ENCODE assay signal across 34 cellular contexts in genomic region chr18:72329533-72329932, GRCh38.
"Had no signal": no experiment of that assay in that cellular context is flagged by ENCODE, and none has a peak within 500 bp of the region (broad histone marks: within the 10 kb centered on the region; RNA-seq: fewer than 3 reads in every experiment).

No MANE protein-coding gene starts in this region.

- H3K27me3 ChIP-seq: adrenal gland, ascending aorta, body of pancreas, brain microvascular endothelial cell, breast epithelium, cardiac muscle cell had no signal

- H3K4me3 ChIP-seq: adrenal gland, ascending aorta, body of pancreas, breast epithelium, cardiac muscle cell had no signal

- H3K9me3 ChIP-seq: adrenal gland, ascending aorta, body of pancreas, breast epithelium had no signal

- DNase-seq: activated effector memory CD4-positive, alpha-beta T cell treated with anti-CD3 and anti-CD28 coated beads, Interleukin-2, amount 50 U/mL, for 16 hours; activated effector memory CD4-positive, alpha-beta T cell treated with Interleukin-2 at 50 U/mL for 16 hours; activated gamma-delta T cell; activated gamma-delta T cell treated with Interleukin-2 at 50 U/mL for 16 hours; activated naive CD4-positive, alpha-beta T cell; activated naive CD4-positive, alpha-beta T cell treated with anti-CD3 and anti-CD28 coated beads for 36 hours; activated naive CD4-positive, alpha-beta T cell treated with anti-CD3 and anti-CD28 coated beads, Interleukin-2, amount 10 ng/mL, durations not matched to agents 7 days and 5 days; activated naive CD4-positive, alpha-beta T cell treated with anti-CD3 and anti-CD28 coated beads, Interleukin-2, amount 50 U/mL, for 16 hours; activated naive CD4-positive, alpha-beta T cell treated with Interleukin-2 at 50 U/mL for 16 hours; activated naive CD8-positive, alpha-beta T cell treated with anti-CD3 and anti-CD28 coated beads for 36 hours; activated naive CD8-positive, alpha-beta T cell treated with anti-CD3 and anti-CD28 coated beads, Interleukin-2, amount 10 ng/mL, durations not matched to agents 7 days and 5 days; activated naive CD8-positive, alpha-beta T cell treated with anti-CD3 and anti-CD28 coated beads, Interleukin-2, amount 50 U/mL, for 24 hours; activated T-cell treated with anti-CD3 and anti-CD28 coated beads, Interleukin-2, amount 50 U/mL, for 1 hour; activated T-cell treated with anti-CD3 and anti-CD28 coated beads, Interleukin-2, amount 50 U/mL, for 24 hours; activated T-cell treated with anti-CD3 and anti-CD28 coated beads, Interleukin-2, amount 50 U/mL, for 4 hours; activated T-cell treated with anti-CD3 and anti-CD28 coated beads, Interleukin-2, amount 50 U/mL, for 48 hours; activated T-cell treated with anti-CD3 and anti-CD28 coated beads, Interleukin-2, amount 50 U/mL, for 72 hours; adrenal gland; amniotic stem cell; amygdala; anterior cingulate cortex; aorta; body of pancreas; brain microvascular endothelial cell; caudate nucleus; central memory CD4-positive, alpha-beta T cell; cerebellar nuclear complex had no signal

- H3K4me1 ChIP-seq: adrenal gland, ascending aorta, body of pancreas, breast epithelium had no signal

- ATAC-seq: activated naive CD4-positive, alpha-beta T cell treated with anti-CD3 and anti-CD28 coated beads, Interleukin-2, amount 50 U/mL, for 72 hours; activated naive CD8-positive, alpha-beta T cell treated with anti-CD3 and anti-CD28 coated beads, Interleukin-2, amount 50 U/mL, for 24 hours; activated T-cell treated with anti-CD3 and anti-CD28 coated beads, Interleukin-2, amount 50 U/mL, for 4 hours; activated T-cell treated with anti-CD3 and anti-CD28 coated beads, Interleukin-2, amount 50 U/mL, for 72 hours; activated T-helper 17 cell treated with anti-CD3 and anti-CD28 coated beads, Interleukin-2, amount 50 U/mL, for 72 hours; body of pancreas had no signal

- FAIRE-seq: astrocyte, bronchial epithelial cell had no signal

- H3K27ac ChIP-seq: adrenal gland, ascending aorta, body of pancreas, brain microvascular endothelial cell, breast epithelium, cardiac muscle cell had no signal

- H3K36me3 ChIP-seq: adrenal gland, ascending aorta, brain microvascular endothelial cell, breast epithelium, cardiac muscle cell had no signal
